In the genomic region with DNA sequence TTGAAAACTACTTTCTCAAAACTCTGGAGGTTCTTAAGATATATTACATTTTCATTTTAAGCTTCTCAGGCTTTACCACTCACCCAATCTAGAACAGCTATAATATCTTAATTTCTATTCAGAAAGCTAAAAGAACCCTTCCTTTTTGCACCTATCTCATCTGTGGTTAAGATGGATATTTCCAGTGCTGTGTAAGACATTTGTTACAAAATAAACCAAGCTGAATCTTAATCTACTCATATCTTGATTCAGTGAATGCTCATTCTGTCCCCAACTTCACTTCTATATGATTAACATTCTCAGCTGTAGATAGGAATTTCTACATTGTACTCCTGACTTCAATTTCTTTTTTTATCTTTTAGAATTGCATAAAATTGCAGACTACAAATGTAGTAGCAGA, we compare ENCODE assay signal across 26 cellular contexts. TPM values are rescaled to one million over a fixed set of nuclear protein-coding genes. Genes with fewer than 3 reads are reported as not detected.
DNase-seq lines count a peak whose midpoint lies in the region; ATAC-seq, FAIRE-seq and TF ChIP-seq lines count a peak whose summit lies in the region.
"Had no signal": no experiment of that assay in that cellular context is flagged by ENCODE, and none has a peak within 500 bp of the region (broad histone marks: within the 10 kb centered on the region; RNA-seq: fewer than 3 reads in every experiment).

No MANE protein-coding gene starts in this region.

- peak; percentile 6 for DNase-seq in GM23248
- DNase-seq in epithelial cell of prostate (ENCODE audit: low read depth, low spot score) = no peak
- no peak for DNase-seq in pancreas
- DNase-seq in Caco-2 = no peak
- DNase-seq in HUDEP-2 (lab: John Stamatoyannopoulos, UW; ENCODE audit: unreplicated experiment in 76 of 76) = no peak
- no peak for DNase-seq in DMS153 (lab: John Stamatoyannopoulos, UW)
- DNase-seq: activated CD4-positive, CD25-positive, alpha-beta regulatory T cell treated with anti-CD3 and anti-CD28 coated beads, Interleukin-2, amount 50 U/mL, for 72 hours; activated naive CD4-positive, alpha-beta T cell treated with anti-CD3 and anti-CD28 coated beads, Interleukin-2, amount 50 U/mL, for 16 hours; activated T-cell treated with anti-CD3 and anti-CD28 coated beads for 4 hours; brain microvascular endothelial cell; left cardiac atrium; mesenchymal stem cell; naive thymus-derived CD8-positive, alpha-beta T cell; NCI-H1105 treated with DMSO at 0.1 percent for 48 hours; NCI-H748 treated with DMSO at 0.1 percent for 48 hours; posterior cingulate gyrus; sigmoid colon; stomach; T-helper 9 cell; trophoblast cell had no signal

- H3K9me3 ChIP-seq in BLaER1 treated with 17β-estradiol and CSF1 and Interleukin-3, amounts not matched to agents 10 nM and 100 nM (replicated peaks in 1 of 11) = peaks cover 0 to 36% (median 20%) of the 10 kb centered on the region in 11 experiments; a peak in 16 of 22 replicates
- no peaks in the 10 kb centered on the region for H3K9me3 ChIP-seq in GM23248 (ENCODE audit: low read depth)
- no peaks in the 10 kb centered on the region for H3K9me3 ChIP-seq in pancreas
- no peaks in the 10 kb centered on the region for H3K9me3 ChIP-seq in Caco-2
- H3K9me3 ChIP-seq: gastroesophageal sphincter, sigmoid colon, stomach had no signal

- CTCF ChIA-PET in Caco-2 (lab: Charles Lee) = no interaction called here

- TF ChIP-seq CTCF in pancreas (IDR thresholded peaks at IDR 0.05) (no peak), Caco-2 (IDR thresholded peaks at IDR 0.05; ENCODE audit: insufficient read depth in 1 of 2, low read depth in 1 of 2, low read length in 1 of 2, severe bottlenecking in 1 of 2, unreplicated experiment in 1 of 2) (no peak)

- in situ Hi-C loops in GM23248 (cut with MboI) = no loop called here

- no peak for FAIRE-seq in pancreas (lab: Jason Lieb, UNC)
- FAIRE-seq: G401.6, H1 had no signal

- H3K9me3 Mint-ChIP-seq in T-helper 1 cell treated with Interleukin-12 subunit alpha and Interleukin-12 subunit beta and Interleukin-4 antibody, amounts not matched to agents 30 μg/mL and 1 μg/mL, for 36 hours = no peaks in the 10 kb centered on the region
- H3K9me3 Mint-ChIP-seq in Caco-2 (ENCODE audit: unreplicated experiment) = no peaks in the 10 kb centered on the region
- H3K9me3 Mint-ChIP-seq: naive thymus-derived CD8-positive, alpha-beta T cell had no signal

- no peak for ATAC-seq in pancreas
- ATAC-seq: gastroesophageal sphincter; left cardiac atrium; naive thymus-derived CD8-positive, alpha-beta T cell; Panc1 had no signal

- BruUV-seq in Caco-2 (replicated peaks; lab: Mats Ljungman, UMichigan) = no TSS peak

- H3K27me3 Mint-ChIP-seq in T-helper 1 cell treated with Interleukin-12 subunit alpha and Interleukin-12 subunit beta and Interleukin-4 antibody, amounts not matched to agents 30 μg/mL and 1 μg/mL, for 36 hours (ENCODE audit: low read depth) = no peaks in the 10 kb centered on the region
- H3K27me3 Mint-ChIP-seq in Caco-2 (ENCODE audit: insufficient read depth, unreplicated experiment) = no peaks in the 10 kb centered on the region
- H3K27me3 Mint-ChIP-seq: naive thymus-derived CD8-positive, alpha-beta T cell had no signal

- H3K27ac ChIP-seq in BLaER1 treated with 17β-estradiol and CSF1 and Interleukin-3, amounts not matched to agents 10 nM and 100 nM = peak overlapping the region in 10 of 11 experiments; percentile 69 to 99 (median 96); a peak in 19 of 22 replicates
- H3K27ac ChIP-seq in GM23248 (no peak overlapping the region), epithelial cell of prostate (peak overlapping the region; percentile 59), pancreas (no peak overlapping the region)
- H3K27ac ChIP-seq: brain microvascular endothelial cell, gastroesophageal sphincter, sigmoid colon had no signal

- H3K4me1 Mint-ChIP-seq in T-helper 1 cell treated with Interleukin-12 subunit alpha and Interleukin-12 subunit beta and Interleukin-4 antibody, amounts not matched to agents 30 μg/mL and 1 μg/mL, for 36 hours (ENCODE audit: low read depth) = peaks cover 57% of the 10 kb centered on the region
- H3K4me1 Mint-ChIP-seq in Caco-2 (ENCODE audit: low read depth, unreplicated experiment) = no peaks in the 10 kb centered on the region

- H3F3A ChIP-seq in GM23248 (ENCODE audit: insufficient read depth) = no peaks in the 10 kb centered on the region

- H3K4me1 ChIP-seq in BLaER1 treated with 17β-estradiol and CSF1 and Interleukin-3, amounts not matched to agents 10 nM and 100 nM = peaks cover 70 to 91% (median 86%) of the 10 kb centered on the region in 10 experiments
- peaks cover 14% of the 10 kb centered on the region for H3K4me1 ChIP-seq in GM23248 (ENCODE audit: insufficient read depth)
- H3K4me1 ChIP-seq in pancreas = peaks cover 5 to 21% (median 18%) of the 10 kb centered on the region in 3 donors
- H3K4me1 ChIP-seq in Caco-2 = no peaks in the 10 kb centered on the region

- H3K4me2 ChIP-seq in BLaER1 treated with 17β-estradiol and CSF1 and Interleukin-3, amounts not matched to agents 10 nM and 100 nM = peak overlapping the region; percentile 80 to 99 (median 92); a peak in 20 of 22 replicates
- H3K4me2 ChIP-seq in GM23248 (ENCODE audit: unreplicated experiment) = no peak overlapping the region

- H3K36me3 ChIP-seq in BLaER1 treated with 17β-estradiol and CSF1 and Interleukin-3, amounts not matched to agents 10 nM and 100 nM = peaks cover 0 to 53% (median 24%) of the 10 kb centered on the region in 11 experiments; a peak in 16 of 22 replicates
- H3K36me3 ChIP-seq in GM23248 (ENCODE audit: low read depth) (no peaks in the 10 kb centered on the region), pancreas (no peaks in the 10 kb centered on the region), Caco-2 (ENCODE audit: control insufficient read depth, insufficient read depth, low read length) (no peaks in the 10 kb centered on the region)
- H3K36me3 ChIP-seq: brain microvascular endothelial cell, gastroesophageal sphincter, sigmoid colon, stomach had no signal

- H3K4me3 ChIP-seq in BLaER1 treated with 17β-estradiol and CSF1 and Interleukin-3, amounts not matched to agents 10 nM and 100 nM = no peak overlapping the region; a peak in 1 of 20 replicates
- H3K4me3 ChIP-seq in GM23248 (no peak overlapping the region), pancreas (no peak overlapping the region), Caco-2 (ENCODE audit: low read depth, low read length) (no peak overlapping the region)
- H3K4me3 ChIP-seq: gastroesophageal sphincter, sigmoid colon, stomach had no signal

- peak overlapping the region; percentile 74 for H3K27ac Mint-ChIP-seq in T-helper 1 cell treated with Interleukin-12 subunit alpha and Interleukin-12 subunit beta and Interleukin-4 antibody, amounts not matched to agents 30 μg/mL and 1 μg/mL, for 36 hours
- no peak overlapping the region for H3K27ac Mint-ChIP-seq in Caco-2 (ENCODE audit: unreplicated experiment)

- peaks cover 10% of the 10 kb centered on the region for H3K36me3 Mint-ChIP-seq in T-helper 1 cell treated with Interleukin-12 subunit alpha and Interleukin-12 subunit beta and Interleukin-4 antibody, amounts not matched to agents 30 μg/mL and 1 μg/mL, for 36 hours (ENCODE audit: low read depth)
- H3K36me3 Mint-ChIP-seq in Caco-2 (ENCODE audit: insufficient read depth, unreplicated experiment) = no peaks in the 10 kb centered on the region
- H3K36me3 Mint-ChIP-seq: naive thymus-derived CD8-positive, alpha-beta T cell had no signal

- H3K4me3 Mint-ChIP-seq in T-helper 1 cell treated with Interleukin-12 subunit alpha and Interleukin-12 subunit beta and Interleukin-4 antibody, amounts not matched to agents 30 μg/mL and 1 μg/mL, for 36 hours = peak overlapping the region; percentile 40
- no peak overlapping the region for H3K4me3 Mint-ChIP-seq in Caco-2 (ENCODE audit: unreplicated experiment)

- no peak overlapping the region for H2AFZ ChIP-seq in GM23248

- peaks cover 100% of the 10 kb centered on the region for H3K79me2 ChIP-seq in GM23248 (ENCODE audit: insufficient read depth)

- peaks cover 0 to 80% (median 6%) of the 10 kb centered on the region in 11 experiments; a peak in 10 of 22 replicates for H4K20me1 ChIP-seq in BLaER1 treated with 17β-estradiol and CSF1 and Interleukin-3, amounts not matched to agents 10 nM and 100 nM
- H4K20me1 ChIP-seq in GM23248 (ENCODE audit: insufficient read depth) = no peaks in the 10 kb centered on the region

- POLR2A ChIA-PET in Caco-2 (lab: Charles Lee) = no interaction called here

- peak overlapping the region in 6 of 11 experiments; percentile 79 to 90 (median 84); a peak in 10 of 22 replicates for H3K9ac ChIP-seq in BLaER1 treated with 17β-estradiol and CSF1 and Interleukin-3, amounts not matched to agents 10 nM and 100 nM
- H3K9ac ChIP-seq in GM23248 = no peak overlapping the region

- no peaks in the 10 kb centered on the region for H3K9me2 ChIP-seq in GM23248 (ENCODE audit: insufficient read depth)

- intact Hi-C loops in pancreas (cut with DNase I) (no loop called here), Caco-2 (cut with micrococcal nuclease; ENCODE audit: unreplicated experiment) (no loop called here)

- no peaks in the 10 kb centered on the region for H3K27me3 ChIP-seq in BLaER1 treated with 17β-estradiol and CSF1 and Interleukin-3, amounts not matched to agents 10 nM and 100 nM
- H3K27me3 ChIP-seq in GM23248 (replicated peaks; ENCODE audit: insufficient read depth) = no peaks in the 10 kb centered on the region
- H3K27me3 ChIP-seq in pancreas = no peaks in the 10 kb centered on the region
- no peaks in the 10 kb centered on the region for H3K27me3 ChIP-seq in Caco-2 (replicated peaks; ENCODE audit: control insufficient read depth, insufficient read depth, low read length)
- H3K27me3 ChIP-seq: brain microvascular endothelial cell, gastroesophageal sphincter, sigmoid colon, stomach had no signal

RNA-seq across cellular contexts. Expression of a gene that starts 15.0 kb away (rescaled TPM):
- 10.7 and 14.4 TPM in 2 replicates for total RNA-seq in GM23248 (2014; rRNA removed; shearing (Covaris generic))
- 6.3 and 7.7 TPM in 2 replicates for polyA plus RNA-seq in GM23248 (2016; fragmentation: Nextera tagmentation; extraction: Ambion mirVana)
- 1 to 10 TPM; 3.7 to 9.7 (median 5.9) TPM for total RNA-seq in pancreas
- 1 to 10 TPM; 1.9 to 5.0 TPM for polyA plus RNA-seq in pancreas
- 6.2 and 6.9 TPM in 2 replicates for total RNA-seq in Caco-2 (2022)

RNA-seq across cellular contexts. Expression of a gene that starts 15.5 kb away (rescaled TPM):
- 12.1 and 16.3 TPM in 2 replicates for total RNA-seq in GM23248 (2014; rRNA removed; shearing (Covaris generic))
- polyA plus RNA-seq in GM23248 (2016; fragmentation: Nextera tagmentation; extraction: Ambion mirVana) (11.8 and 13.2 TPM in 2 replicates), pancreas (10 to 100 TPM in 1 of 2 donors, 1 to 10 TPM in 1; 4.7 to 10.0 TPM)
- total RNA-seq in pancreas (1 to 10 TPM; 3.9 to 6.9 (median 5.6) TPM), Caco-2 (2022) (2.4 TPM in 2 replicates)

Comparison
In these comparisons a context has a peak if more than half of its experiments do, and no peak if none do; other contexts are left out.
1. H3K27ac ChIP-seq: peak in BLaER1 treated with 17β-estradiol and CSF1 and Interleukin-3, amounts not matched to agents 10 nM and 100 nM (10 of 11) and epithelial cell of prostate (single experiment); none in GM23248 (single experiment) and pancreas (0 of 4).